Comparison of ENCODE assay signal across 26 cellular contexts in the genomic region with DNA sequence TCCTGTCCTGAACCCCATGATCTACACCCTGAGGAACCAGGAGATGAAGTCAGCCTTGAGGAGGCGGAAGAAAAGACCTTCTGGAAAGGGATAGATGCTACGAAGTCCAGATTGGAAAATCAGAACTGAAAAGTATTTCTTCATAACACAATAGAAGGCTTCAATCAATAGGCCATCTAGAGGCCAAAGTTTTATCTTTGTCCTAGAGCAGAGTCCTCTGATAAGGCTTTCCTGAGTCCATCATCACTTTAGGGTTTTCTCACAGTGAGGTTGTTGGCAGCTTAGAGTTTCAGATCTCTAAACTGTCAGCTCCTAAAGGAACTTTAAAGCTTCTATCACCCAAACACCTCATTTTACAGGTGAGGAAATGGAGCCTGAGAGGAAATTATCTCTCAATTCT. TPM values are rescaled to one million over a fixed set of nuclear protein-coding genes. Genes with fewer than 3 reads are reported as not detected.
"Had no signal": no experiment of that assay in that cellular context is flagged by ENCODE, and none has a peak within 500 bp of the region (broad histone marks: within the 10 kb centered on the region; RNA-seq: fewer than 3 reads in every experiment).

No MANE protein-coding gene starts in this region.

- H3K27ac ChIP-seq: HL-60, PC-9, Peyer's patch, SJSA1, SK-N-MC had no signal

- H3K4me3 ChIP-seq: PC-9, Peyer's patch, SJSA1, SK-N-MC had no signal

- H3K9me3 ChIP-seq: Peyer's patch, SJSA1 had no signal

- H3K36me3 ChIP-seq: Peyer's patch, SJSA1 had no signal

- H3K27me3 ChIP-seq: Peyer's patch had no signal

- DNase-seq: IMR-90, Karpas-422, KG1, MM.1S, NCI-H1092 treated with DMSO at 0.1 percent for 48 hours, NCI-H1436, NCI-H187, NCI-H2029, NCI-H2081 treated with DMSO at 0.1 percent for 48 hours, NCI-H2171, NCI-H226, NCI-H446, NCI-H510A, NCI-H524 treated with DMSO at 0.1 percent for 48 hours, NCI-H69, NCI-H774, OCI-M1, PC-9, Peyer's patch, Right ventricle myocardium superior, RPMI8226, SIG-M5 had no signal

- H2AFZ ChIP-seq: PC-9 had no signal

- H3K4me2 ChIP-seq: PC-9 had no signal

RNA-seq across cellular contexts. Expression of a gene that starts 21.3 kb away (rescaled TPM):
- total RNA-seq: IMR-90, M059J, PC-9, Peyer's patch, Right ventricle myocardium superior, SJSA1 had no signal
- polyA plus RNA-seq: IMR-90 had no signal

RNA-seq across cellular contexts. Expression of a gene that starts 29.2 kb away (rescaled TPM):
- total RNA-seq: IMR-90, M059J, PC-9, Peyer's patch, Right ventricle myocardium superior, SJSA1 had no signal
- polyA plus RNA-seq: IMR-90 had no signal

RNA-seq across cellular contexts. Expression of a gene that starts 59.5 kb away (rescaled TPM):
- total RNA-seq: IMR-90, M059J, PC-9, Peyer's patch, Right ventricle myocardium superior, SJSA1 had no signal
- polyA plus RNA-seq: IMR-90 had no signal
